Comparison of ENCODE assay signal across 10 cellular contexts in the genomic region with DNA sequence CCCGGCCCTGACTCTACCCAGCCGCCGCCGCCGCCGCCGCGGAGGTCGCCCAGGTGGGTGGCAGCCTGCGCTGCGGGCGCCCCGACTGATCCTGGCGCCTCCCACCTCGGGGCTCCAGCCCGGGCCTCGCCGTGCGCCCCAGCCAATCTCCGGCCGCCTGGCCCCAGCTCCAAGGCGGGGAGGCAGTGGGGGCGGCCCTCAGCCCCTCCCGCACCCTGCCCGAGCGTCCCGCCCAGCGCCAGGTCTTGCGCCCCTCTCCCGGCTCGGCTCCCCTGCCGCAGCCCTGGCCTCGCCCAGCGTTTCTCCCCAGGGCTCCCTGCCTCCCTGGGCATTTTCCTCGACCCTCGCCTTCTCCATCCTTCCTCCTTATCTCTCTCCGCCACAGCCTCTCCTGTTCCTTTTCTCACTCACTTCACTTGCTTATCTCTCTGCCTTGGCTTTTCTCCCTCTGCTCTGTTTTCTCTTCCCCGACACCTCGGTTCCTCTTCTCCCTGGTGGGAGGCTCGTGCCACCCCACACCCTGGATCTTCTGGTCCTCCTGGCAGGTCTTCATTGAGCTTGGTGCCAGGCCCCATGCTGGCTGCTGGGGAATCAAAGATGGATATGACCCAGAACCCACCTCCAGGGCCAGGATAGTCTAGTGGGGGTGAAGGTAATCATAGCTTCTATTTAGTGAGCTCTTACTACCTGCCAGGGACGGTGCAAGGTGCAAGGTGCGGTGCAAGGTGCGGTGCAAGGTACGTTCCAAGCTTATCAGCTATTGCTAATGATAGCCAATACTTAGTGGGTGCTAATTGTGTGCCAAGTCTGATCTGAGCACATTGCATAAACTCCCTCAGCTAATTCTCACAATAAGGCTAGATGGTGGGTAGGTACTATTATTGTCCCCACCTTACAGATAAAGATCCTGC. TPM values are rescaled to one million over a fixed set of nuclear protein-coding genes. Genes with fewer than 3 reads are reported as not detected.
DNase-seq lines count a peak whose midpoint lies in the region; ATAC-seq, FAIRE-seq and TF ChIP-seq lines count a peak whose summit lies in the region.
"Had no signal": no experiment of that assay in that cellular context is flagged by ENCODE, and none has a peak within 500 bp of the region (broad histone marks: within the 10 kb centered on the region; RNA-seq: fewer than 3 reads in every experiment).

A gene with protein sequence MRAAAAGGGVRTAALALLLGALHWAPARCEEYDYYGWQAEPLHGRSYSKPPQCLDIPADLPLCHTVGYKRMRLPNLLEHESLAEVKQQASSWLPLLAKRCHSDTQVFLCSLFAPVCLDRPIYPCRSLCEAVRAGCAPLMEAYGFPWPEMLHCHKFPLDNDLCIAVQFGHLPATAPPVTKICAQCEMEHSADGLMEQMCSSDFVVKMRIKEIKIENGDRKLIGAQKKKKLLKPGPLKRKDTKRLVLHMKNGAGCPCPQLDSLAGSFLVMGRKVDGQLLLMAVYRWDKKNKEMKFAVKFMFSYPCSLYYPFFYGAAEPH (minus strand): TSS at position 87 of the 911 bp plus-strand sequence. CDS start 166 bp downstream, outside the sequence.

- no peak within 1 kb of the TSS for H3K27ac ChIP-seq in K562 (ENCODE audit: extremely low read depth, low read depth, low read length)
- H3K27ac ChIP-seq: SK-N-MC had no signal

- H3K27ac Mint-ChIP-seq in activated CD4-positive, alpha-beta T cell treated with anti-CD3 and anti-CD28 coated beads, Interleukin-2, amount 10 ng/mL, durations not matched to agents 24 days and 14 days = no peak within 1 kb of the TSS
- no peak within 1 kb of the TSS for H3K27ac Mint-ChIP-seq in stimulated activated naive B cell treated with anti-CD40 and anti-IgM and Interleukin-4, amounts not matched to agents 10 μg/mL and 1 μg/mL and 100 μg/mL, for 72 hours

- H3K4me3 ChIP-seq in K562 = no peak within 1 kb of the TSS
- H3K4me3 ChIP-seq in kidney epithelial cell (ENCODE audit: low read depth, low read length) = peak within 1 kb of the TSS; percentile 31
- H3K4me3 ChIP-seq: SK-N-MC had no signal

- intact Hi-C loops in activated CD4-positive, alpha-beta T cell treated with anti-CD3 and anti-CD28 coated beads, Interleukin-2, amount 10 ng/mL, durations not matched to agents 24 days and 14 days (cut with micrococcal nuclease) = no loop called here
- intact Hi-C loops in K562 (cut with micrococcal nuclease) = no loop called here

- no peak for TF ChIP-seq POLR2A in K562 (conservative IDR thresholded peaks at IDR 0.05)

- no peak for DNase-seq in activated CD4-positive, alpha-beta T cell treated with anti-CD3 and anti-CD28 coated beads, Interleukin-2, amount 10 ng/mL, durations not matched to agents 24 days and 14 days
- DNase-seq in activated CD4-positive, alpha-beta T cell treated with anti-CD3 and anti-CD28 coated beads, Interleukin-2, amount 50 U/mL, for 4 hours = no peak
- peak; percentile 67 to 76 (median 70) for DNase-seq in K562 (ENCODE audit: extremely low read depth in 1 of 4, low spot score in 3 of 4)
- DNase-seq in kidney epithelial cell (ENCODE audit: low read depth) = no peak
- DNase-seq in stimulated activated naive B cell treated with anti-CD40 and anti-IgM and Interleukin-4, amounts not matched to agents 10 μg/mL and 1 μg/mL and 100 μg/mL, for 72 hours = no peak
- DNase-seq in C1 segment of cervical spinal cord (lab: John Stamatoyannopoulos, UW) = no peak
- no peak for DNase-seq in NCI-H82 (lab: John Stamatoyannopoulos, UW)

- peaks cover 0 to 5% of the 10 kb centered on the region in 2 experiments; a peak in 1 of 5 replicates for H3K27me3 ChIP-seq in K562 (ENCODE audit: control insufficient read depth in 2 of 2, insufficient read depth in 2 of 2, low read length in 2 of 2)
- H3K27me3 ChIP-seq in kidney epithelial cell (ENCODE audit: control insufficient read depth, insufficient read depth, low read length) = peaks cover 49% of the 10 kb centered on the region

- BruUV-seq in K562 (replicated peaks; lab: Mats Ljungman, UMichigan) = no TSS peak

- TF ChIP-seq CTCF in K562 (IDR thresholded peaks at IDR 0.05 in 2 of 3, conservative IDR thresholded peaks at IDR 0.05 in 1 of 3; ENCODE audit: insufficient read depth in 2 of 3, low read depth in 1 of 3, low read length in 3 of 3) (no peak), kidney epithelial cell (IDR thresholded peaks at IDR 0.05; ENCODE audit: insufficient read depth, low read length, poor library complexity, severe bottlenecking) (no peak)

- no peaks in the 10 kb centered on the region for H3K36me3 ChIP-seq in K562 (ENCODE audit: control insufficient read depth, insufficient read depth, low read length)
- no peaks in the 10 kb centered on the region for H3K36me3 ChIP-seq in kidney epithelial cell (ENCODE audit: control insufficient read depth, insufficient read depth, low read length)

- H3K4me1 ChIP-seq in K562 (replicated peaks in 1 of 2; ENCODE audit: control insufficient read depth in 2 of 2, insufficient read depth in 2 of 2, low read length in 2 of 2) = peaks cover 7 to 25% of the 10 kb centered on the region in 2 experiments; a peak in 4 of 5 replicates

- H3K9me1 ChIP-seq in K562 (ENCODE audit: control insufficient read depth, insufficient read depth, low read length) = no peaks in the 10 kb centered on the region

- TF ChIP-seq RAD21 in K562 (CRISPR knock-in tag; conservative IDR thresholded peaks at IDR 0.05 in 1 of 2, IDR thresholded peaks at IDR 0.05 in 1 of 2) = no peak

- H4K20me1 ChIP-seq in K562 (replicated peaks; ENCODE audit: control insufficient read depth, insufficient read depth, low read length) = no peaks in the 10 kb centered on the region; the same call in 1 of the 2 replicates

- FAIRE-seq in K562 (lab: Jason Lieb, UNC) = peak; percentile 56

- H3K27me3 Mint-ChIP-seq in activated CD4-positive, alpha-beta T cell treated with anti-CD3 and anti-CD28 coated beads, Interleukin-2, amount 10 ng/mL, durations not matched to agents 24 days and 14 days = peaks cover 46% of the 10 kb centered on the region
- H3K27me3 Mint-ChIP-seq in stimulated activated naive B cell treated with anti-CD40 and anti-IgM and Interleukin-4, amounts not matched to agents 10 μg/mL and 1 μg/mL and 100 μg/mL, for 72 hours = peaks cover 41 to 53% of the 10 kb centered on the region in 2 donors

- peak within 1 kb of the TSS; percentile 13 for H3K4me3 Mint-ChIP-seq in activated CD4-positive, alpha-beta T cell treated with anti-CD3 and anti-CD28 coated beads, Interleukin-2, amount 10 ng/mL, durations not matched to agents 24 days and 14 days
- peak within 1 kb of the TSS; percentile 56 to 65 for H3K4me3 Mint-ChIP-seq in stimulated activated naive B cell treated with anti-CD40 and anti-IgM and Interleukin-4, amounts not matched to agents 10 μg/mL and 1 μg/mL and 100 μg/mL, for 72 hours

- peak within 1 kb of the TSS in 1 of 2 experiments; percentile 78; a peak in 1 of 4 replicates for H3K9ac ChIP-seq in K562 (ENCODE audit: insufficient read depth in 1 of 2, low read depth in 2 of 2, low read length in 2 of 2)

- POLR2A ChIA-PET in K562 (lab: Yijun Ruan, JAX) = no interaction called here

- H2AFZ ChIP-seq in K562 (ENCODE audit: low read depth, low read length) = no peak within 1 kb of the TSS

- H3K4me2 ChIP-seq in K562 (ENCODE audit: insufficient read depth, low read length) = peak within 1 kb of the TSS; percentile 60

- CTCF ChIA-PET in K562 (lab: Yijun Ruan, JAX; ENCODE audit: low intra/inter-chr PET ratio) = no interaction called here

- H3K4me1 Mint-ChIP-seq in activated CD4-positive, alpha-beta T cell treated with anti-CD3 and anti-CD28 coated beads, Interleukin-2, amount 10 ng/mL, durations not matched to agents 24 days and 14 days = peaks cover 2% of the 10 kb centered on the region
- H3K4me1 Mint-ChIP-seq in stimulated activated naive B cell treated with anti-CD40 and anti-IgM and Interleukin-4, amounts not matched to agents 10 μg/mL and 1 μg/mL and 100 μg/mL, for 72 hours = peaks cover 15 to 20% of the 10 kb centered on the region in 2 donors

- H3K79me2 ChIP-seq in K562 (ENCODE audit: control insufficient read depth, insufficient read depth, low read length) = no peaks in the 10 kb centered on the region

- ATAC-seq in K562 (peak; percentile 78), GM19397 (IDR thresholded peaks at IDR 0.05; ENCODE audit: unreplicated experiment) (no peak)
- ATAC-seq in stimulated activated naive B cell treated with anti-CD40 and anti-IgM and Interleukin-4, amounts not matched to agents 10 μg/mL and 1 μg/mL and 100 μg/mL, for 72 hours (replicated peaks) = no peak

- TF ChIP-seq EP300 in K562 (IDR thresholded peaks at IDR 0.05; ENCODE audit: low read length) = peak; percentile 14; the same call in 1 of the 2 replicates

- WGBS in K562 (ENCODE audit: insufficient coverage, low coverage, missing lambda C conversion rate) = 12% methylated on average over 20 of the region's 44 CpGs

- H3K9me3 Mint-ChIP-seq in activated CD4-positive, alpha-beta T cell treated with anti-CD3 and anti-CD28 coated beads, Interleukin-2, amount 10 ng/mL, durations not matched to agents 24 days and 14 days = no peaks in the 10 kb centered on the region
- no peaks in the 10 kb centered on the region for H3K9me3 Mint-ChIP-seq in stimulated activated naive B cell treated with anti-CD40 and anti-IgM and Interleukin-4, amounts not matched to agents 10 μg/mL and 1 μg/mL and 100 μg/mL, for 72 hours

- in situ Hi-C loops in K562 (cut with MboI) = loop anchor here (25.0 kb wide), 1 partner anchor 90 kb away; no protein-coding TSS in a partner anchor

- no peaks in the 10 kb centered on the region for H3K36me3 Mint-ChIP-seq in activated CD4-positive, alpha-beta T cell treated with anti-CD3 and anti-CD28 coated beads, Interleukin-2, amount 10 ng/mL, durations not matched to agents 24 days and 14 days (ENCODE audit: low read depth)
- peaks cover 11 to 16% of the 10 kb centered on the region in 2 donors for H3K36me3 Mint-ChIP-seq in stimulated activated naive B cell treated with anti-CD40 and anti-IgM and Interleukin-4, amounts not matched to agents 10 μg/mL and 1 μg/mL and 100 μg/mL, for 72 hours

- no peaks in the 10 kb centered on the region for H3K9me3 ChIP-seq in K562 (replicated peaks; ENCODE audit: control insufficient read depth, insufficient read depth, low read depth, low read length)

RNA-seq across cellular contexts. Expression of the gene that starts here (rescaled TPM):
- not detected in 2 replicates for total RNA-seq in activated CD4-positive, alpha-beta T cell treated with anti-CD3 and anti-CD28 coated beads, Interleukin-2, amount 10 ng/mL, durations not matched to agents 24 days and 14 days
- total RNA-seq in K562 (2011; cell fraction: chromatin; rRNA removed; ENCODE audit: low replicate concordance) = not detected in 2 replicates
- 0.17 TPM in 1 of 2 replicates, not detected in the other for total RNA-seq in K562 (2011; cell fraction: nucleolus; rRNA removed)
- 0.37 and 0.46 TPM in 2 replicates for total RNA-seq in K562 (2011; cell fraction: nucleoplasm; rRNA removed)
- total RNA-seq in K562 (2014; rRNA removed) = 0.08 TPM in 1 of 2 replicates, not detected in the other
- 0.07 TPM in 1 of 2 replicates, not detected in the other for total RNA-seq in K562 (2014; rRNA removed; fragmentation: Illumina TruSeq; extraction: Trizol)
- total RNA-seq in K562 (2015; rRNA removed; fragmentation: Illumina TruSeq; extraction: Trizol) = 0.11 TPM in 1 of 2 replicates, not detected in the other
- 0.29 and 0.40 TPM in 2 replicates for total RNA-seq in K562 (2021)
- polyA plus RNA-seq in K562 (2011; rRNA removed) = 0.18 and 0.68 TPM in 2 replicates
- polyA plus RNA-seq in K562 (2011; cell fraction: cytosol; rRNA removed) = 0.40 and 0.69 TPM in 2 replicates
- 0.11 and 0.24 TPM in 2 replicates for polyA plus RNA-seq in K562 (2011; cell fraction: nucleus; rRNA removed)
- 0.15 and 0.18 TPM in 2 replicates for polyA plus RNA-seq in K562 (2012)
- 0.10 and 0.12 TPM in 2 replicates for polyA plus RNA-seq in K562 (2014; fragmentation: Illumina TruSeq; extraction: Trizol)
- not detected for polyA plus RNA-seq in K562 (2014; fragmentation: Nextera tagmentation; extraction: Ambion mirVana)
- 0.16 and 0.18 TPM in 2 replicates for polyA plus RNA-seq in K562 (2014; rRNA removed)
- polyA minus RNA-seq in K562 (2011; rRNA and poly(A)+ RNA removed) = 0.27 TPM in 1 of 2 replicates, not detected in the other
- polyA minus RNA-seq in K562 (2011; cell fraction: cytosol; rRNA and poly(A)+ RNA removed) = 0.91 TPM in 1 of 2 replicates, not detected in the other
- polyA minus RNA-seq in K562 (2011; cell fraction: nucleus; rRNA and poly(A)+ RNA removed) = 0.22 and 0.27 TPM in 2 replicates
- total RNA-seq in kidney epithelial cell = not detected in 2 replicates
- total RNA-seq: HT1080 had no signal

Comparison
In these comparisons a context has a peak if more than half of its experiments do, and no peak if none do; other contexts are left out.
1. Peak in DNase-seq, ATAC-seq and H3K4me2 ChIP-seq in K562; RNA of the gene not detected or under 1 TPM.